In the genomic region with DNA sequence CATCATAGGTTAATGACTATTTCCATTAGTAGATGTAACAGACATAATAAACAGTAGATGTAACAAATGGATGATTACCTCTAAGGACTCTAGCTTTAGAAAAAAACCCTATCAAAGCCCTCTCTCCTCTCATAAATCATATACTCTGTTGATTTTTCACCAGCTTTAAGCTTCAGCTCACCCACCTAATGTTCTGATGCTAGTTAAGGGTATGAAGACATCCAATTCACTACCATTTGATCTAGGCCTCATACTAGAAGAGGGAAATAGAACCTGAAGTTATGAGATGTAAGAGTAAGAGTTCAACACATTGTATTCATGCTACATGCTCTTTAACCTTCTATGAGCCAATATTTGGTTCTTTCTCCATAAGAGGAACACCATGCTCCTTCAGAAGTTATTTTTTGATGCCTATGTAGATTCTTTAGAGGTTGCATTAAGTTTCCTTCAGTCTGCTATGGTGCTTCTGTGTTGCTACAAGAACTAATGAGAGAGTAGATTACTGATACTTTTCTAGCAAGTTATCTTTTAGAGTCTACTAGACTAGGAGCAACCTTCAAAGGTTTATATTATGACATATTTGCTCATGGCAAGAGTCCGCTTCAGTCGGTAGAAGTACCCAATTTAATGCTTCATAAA, we compare ENCODE assay signal across 37 cellular contexts. TPM values are rescaled to one million over a fixed set of nuclear protein-coding genes. Genes with fewer than 3 reads are reported as not detected.
"Had no signal": no experiment of that assay in that cellular context is flagged by ENCODE, and none has a peak within 500 bp of the region (broad histone marks: within the 10 kb centered on the region; RNA-seq: fewer than 3 reads in every experiment).

No MANE protein-coding gene starts in this region.

- H3K36me3 ChIP-seq: MG63 had no signal

- H3K4me3 ChIP-seq: MG63 had no signal

- H3K4me2 ChIP-seq: KMS-11 had no signal

- DNase-seq: Karpas-422, Kasumi-1, MG63, MM.1S, MV-4-11, NCI-H1048, NCI-H1092, NCI-H1092 treated with DMSO at 0.1 percent for 48 hours, NCI-H1105, NCI-H1105 treated with DMSO at 0.1 percent for 48 hours, NCI-H1417, NCI-H1417 treated with DMSO at 0.1 percent for 48 hours, NCI-H1436, NCI-H1436 treated with DMSO at 0.1 percent for 48 hours, NCI-H146, NCI-H1694, NCI-H1694 treated with DMSO at 0.1 percent for 48 hours, NCI-H187, NCI-H187 treated with DMSO at 0.1 percent for 48 hours, NCI-H1930, NCI-H2029, NCI-H2029 treated with DMSO at 0.1 percent for 48 hours, NCI-H2081, NCI-H2081 treated with DMSO at 0.1 percent for 48 hours, NCI-H2107, NCI-H2171, NCI-H2171 treated with DMSO at 0.1 percent for 48 hours, NCI-H2227 treated with DMSO at 0.1 percent for 48 hours, NCI-H226, NCI-H345, NCI-H446, NCI-H446 treated with DMSO at 0.1 percent for 48 hours, NCI-H510A, NCI-H510A treated with DMSO at 0.1 percent for 48 hours had no signal

- H3K27ac ChIP-seq: KMS-11 had no signal

- H3K27me3 ChIP-seq: MG63 had no signal

- H3K9me3 ChIP-seq: MG63 had no signal

- H3K9ac ChIP-seq: KMS-11 had no signal

RNA-seq across cellular contexts. Expression of gene A2M, which starts 16.0 kb away (rescaled TPM):
- total RNA-seq: MCF 10A, NCI-H460 had no signal
